8 cellular contexts compared by ENCODE assay signal in the genomic region with DNA sequence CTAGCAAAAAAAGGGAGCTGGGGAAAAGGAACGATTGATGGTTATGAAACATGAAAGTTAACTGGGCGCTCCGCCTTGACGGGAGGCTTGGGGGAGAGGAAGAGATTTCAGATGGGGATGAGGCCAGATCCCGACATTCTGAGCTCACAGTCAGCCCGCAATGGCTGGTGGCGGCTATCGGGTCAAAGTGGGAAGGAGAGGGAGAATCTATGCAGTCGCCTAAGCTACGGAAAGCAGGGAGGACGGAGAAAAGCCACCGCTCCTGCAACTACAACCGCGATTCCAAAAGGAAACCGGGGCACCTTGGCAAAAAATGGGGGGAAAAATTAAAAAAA. TPM values are rescaled to one million over a fixed set of nuclear protein-coding genes. Genes with fewer than 3 reads are reported as not detected.
DNase-seq lines count a peak whose midpoint lies in the region; ATAC-seq lines count a peak whose summit lies in the region.

No MANE protein-coding gene starts in this region.

- no peaks in the 10 kb centered on the region for H3K36me3 ChIP-seq in iPS DF 6.9 (ENCODE audit: control insufficient read depth, insufficient read depth, low read length)

- H3K27me3 ChIP-seq in iPS DF 6.9 (ENCODE audit: control insufficient read depth, insufficient read depth, low read length), result no peaks in the 10 kb centered on the region

- no peaks in the 10 kb centered on the region for H3K9me3 ChIP-seq in iPS DF 6.9 (ENCODE audit: control insufficient read depth, insufficient read depth, low read length)

- intact Hi-C loops in activated CD4-positive, alpha-beta T cell treated with anti-CD3 and anti-CD28 coated beads, Interleukin-2, amount 10 ng/mL, durations not matched to agents 24 days and 14 days (cut with micrococcal nuclease), result loop anchor here (1.0 to 10.0 kb wide), 6 partner anchors 9 to 338 kb away; partner anchors contain the start of genes CDK2AP1, OGFOD2, SBNO1 and VPS37B
- intact Hi-C loops in activated T-helper 2 cell treated with anti-CD3 and anti-CD28 coated beads, Interferon-gamma antibody, Interleukin-2, Interleukin-4, amounts not matched to agents 10 μg/mL and 5 μg/mL and 100 μg/mL, durations not matched to agents 14 hours and 24 hours and 36 hours (cut with micrococcal nuclease), result loop anchor here (5.0 to 10.0 kb wide), 2 partner anchors 370 to 482 kb away; partner anchors contain the start of genes ATP6V0A2 and DDX55

- no peak for ATAC-seq in stimulated activated memory B cell treated with anti-CD40 and anti-IgM and Interleukin-4, amounts not matched to agents 10 μg/mL and 1 μg/mL and 100 μg/mL, for 72 hours

- peaks cover 3% of the 10 kb centered on the region for H3K9me3 Mint-ChIP-seq in activated CD4-positive, alpha-beta T cell treated with anti-CD3 and anti-CD28 coated beads, Interleukin-2, amount 10 ng/mL, durations not matched to agents 24 days and 14 days
- no peaks in the 10 kb centered on the region for H3K9me3 Mint-ChIP-seq in activated T-helper 2 cell treated with anti-CD3 and anti-CD28 coated beads, Interferon-gamma antibody, Interleukin-2, Interleukin-4, amounts not matched to agents 10 μg/mL and 5 μg/mL and 100 μg/mL, durations not matched to agents 14 hours and 24 hours and 36 hours
- no peaks in the 10 kb centered on the region for H3K9me3 Mint-ChIP-seq in stimulated activated memory B cell treated with anti-CD40 and anti-IgM and Interleukin-4, amounts not matched to agents 10 μg/mL and 1 μg/mL and 100 μg/mL, for 72 hours

- no CpG with 5 or more reads among the region's 15 CpGs for WGBS in iPS DF 6.9 (ENCODE audit: insufficient coverage, insufficient read length)

- no peak overlapping the region for H3K27ac ChIP-seq in iPS DF 6.9 (ENCODE audit: low read length)

- no peak for DNase-seq in activated CD4-positive, alpha-beta T cell treated with anti-CD3 and anti-CD28 coated beads, Interleukin-2, amount 10 ng/mL, durations not matched to agents 24 days and 14 days
- DNase-seq in activated CD4-positive, alpha-beta T cell treated with anti-CD3 and anti-CD28 coated beads, Interleukin-2, amount 50 U/mL, for 4 hours, result no peak
- no peak for DNase-seq in activated T-helper 2 cell treated with anti-CD3 and anti-CD28 coated beads, Interferon-gamma antibody, Interleukin-2, Interleukin-4, amounts not matched to agents 10 μg/mL and 5 μg/mL and 100 μg/mL, durations not matched to agents 14 hours and 24 hours and 36 hours (ENCODE audit: low spot score)
- DNase-seq in iPS DF 6.9 (ENCODE audit: low read depth, low spot score) (no peak), D341Med (ENCODE audit: low spot score) (no peak), GM19238 (ENCODE audit: insufficient read length, low spot score) (no peak)
- no peak for DNase-seq in activated CD4-positive, alpha-beta T cell treated with anti-CD3 and anti-CD28 coated beads, Interleukin-2, amount 50 U/mL, for 1 hour

- H3K27ac Mint-ChIP-seq in activated CD4-positive, alpha-beta T cell treated with anti-CD3 and anti-CD28 coated beads, Interleukin-2, amount 10 ng/mL, durations not matched to agents 24 days and 14 days, result peak overlapping the region; percentile 99
- peak overlapping the region; percentile 91 for H3K27ac Mint-ChIP-seq in activated T-helper 2 cell treated with anti-CD3 and anti-CD28 coated beads, Interferon-gamma antibody, Interleukin-2, Interleukin-4, amounts not matched to agents 10 μg/mL and 5 μg/mL and 100 μg/mL, durations not matched to agents 14 hours and 24 hours and 36 hours
- peak overlapping the region; percentile 91 for H3K27ac Mint-ChIP-seq in stimulated activated memory B cell treated with anti-CD40 and anti-IgM and Interleukin-4, amounts not matched to agents 10 μg/mL and 1 μg/mL and 100 μg/mL, for 72 hours

- peak overlapping the region; percentile 81 for H3K4me3 ChIP-seq in iPS DF 6.9 (ENCODE audit: low read length)

- H3K36me3 Mint-ChIP-seq in activated CD4-positive, alpha-beta T cell treated with anti-CD3 and anti-CD28 coated beads, Interleukin-2, amount 10 ng/mL, durations not matched to agents 24 days and 14 days (ENCODE audit: low read depth), result peaks cover 32% of the 10 kb centered on the region
- peaks cover 52% of the 10 kb centered on the region for H3K36me3 Mint-ChIP-seq in activated T-helper 2 cell treated with anti-CD3 and anti-CD28 coated beads, Interferon-gamma antibody, Interleukin-2, Interleukin-4, amounts not matched to agents 10 μg/mL and 5 μg/mL and 100 μg/mL, durations not matched to agents 14 hours and 24 hours and 36 hours (ENCODE audit: low read depth)
- H3K36me3 Mint-ChIP-seq in stimulated activated memory B cell treated with anti-CD40 and anti-IgM and Interleukin-4, amounts not matched to agents 10 μg/mL and 1 μg/mL and 100 μg/mL, for 72 hours, result peaks cover 12% of the 10 kb centered on the region

- peak overlapping the region; percentile 95 for H3K4me3 Mint-ChIP-seq in activated CD4-positive, alpha-beta T cell treated with anti-CD3 and anti-CD28 coated beads, Interleukin-2, amount 10 ng/mL, durations not matched to agents 24 days and 14 days
- peak overlapping the region; percentile 96 for H3K4me3 Mint-ChIP-seq in activated T-helper 2 cell treated with anti-CD3 and anti-CD28 coated beads, Interferon-gamma antibody, Interleukin-2, Interleukin-4, amounts not matched to agents 10 μg/mL and 5 μg/mL and 100 μg/mL, durations not matched to agents 14 hours and 24 hours and 36 hours (ENCODE audit: low read depth)
- H3K4me3 Mint-ChIP-seq in stimulated activated memory B cell treated with anti-CD40 and anti-IgM and Interleukin-4, amounts not matched to agents 10 μg/mL and 1 μg/mL and 100 μg/mL, for 72 hours, result peak overlapping the region; percentile 90

- H3K4me1 ChIP-seq in iPS DF 6.9 (ENCODE audit: control insufficient read depth, insufficient read depth, low read length), result 0 out of 2 replicates have a peak, but pooled peaks cover 1% of the 10 kb centered on the region

- H3K27me3 Mint-ChIP-seq in activated CD4-positive, alpha-beta T cell treated with anti-CD3 and anti-CD28 coated beads, Interleukin-2, amount 10 ng/mL, durations not matched to agents 24 days and 14 days, result peaks cover 3% of the 10 kb centered on the region
- H3K27me3 Mint-ChIP-seq in activated T-helper 2 cell treated with anti-CD3 and anti-CD28 coated beads, Interferon-gamma antibody, Interleukin-2, Interleukin-4, amounts not matched to agents 10 μg/mL and 5 μg/mL and 100 μg/mL, durations not matched to agents 14 hours and 24 hours and 36 hours (ENCODE audit: low read depth), result no peaks in the 10 kb centered on the region
- no peaks in the 10 kb centered on the region for H3K27me3 Mint-ChIP-seq in stimulated activated memory B cell treated with anti-CD40 and anti-IgM and Interleukin-4, amounts not matched to agents 10 μg/mL and 1 μg/mL and 100 μg/mL, for 72 hours

- H3K4me1 Mint-ChIP-seq in activated CD4-positive, alpha-beta T cell treated with anti-CD3 and anti-CD28 coated beads, Interleukin-2, amount 10 ng/mL, durations not matched to agents 24 days and 14 days, result peaks cover 48% of the 10 kb centered on the region
- peaks cover 50% of the 10 kb centered on the region for H3K4me1 Mint-ChIP-seq in activated T-helper 2 cell treated with anti-CD3 and anti-CD28 coated beads, Interferon-gamma antibody, Interleukin-2, Interleukin-4, amounts not matched to agents 10 μg/mL and 5 μg/mL and 100 μg/mL, durations not matched to agents 14 hours and 24 hours and 36 hours (ENCODE audit: low read depth)
- H3K4me1 Mint-ChIP-seq in stimulated activated memory B cell treated with anti-CD40 and anti-IgM and Interleukin-4, amounts not matched to agents 10 μg/mL and 1 μg/mL and 100 μg/mL, for 72 hours, result peaks cover 53% of the 10 kb centered on the region

RNA-seq across cellular contexts. Expression of gene MPHOSPH9, which starts 0.5 kb away (rescaled TPM):
- total RNA-seq in activated CD4-positive, alpha-beta T cell treated with anti-CD3 and anti-CD28 coated beads, Interleukin-2, amount 10 ng/mL, durations not matched to agents 24 days and 14 days, result 87.1 and 90.3 TPM in 2 replicates
- 97.0 and 99.7 TPM in 2 replicates for total RNA-seq in activated T-helper 2 cell treated with anti-CD3 and anti-CD28 coated beads, Interferon-gamma antibody, Interleukin-2, Interleukin-4, amounts not matched to agents 10 μg/mL and 5 μg/mL and 100 μg/mL, durations not matched to agents 14 hours and 24 hours and 36 hours

RNA-seq across cellular contexts. Expression of gene MTRFR, which starts 0.8 kb away (rescaled TPM):
- total RNA-seq in activated CD4-positive, alpha-beta T cell treated with anti-CD3 and anti-CD28 coated beads, Interleukin-2, amount 10 ng/mL, durations not matched to agents 24 days and 14 days, result 30.3 and 30.5 TPM in 2 replicates
- total RNA-seq in activated T-helper 2 cell treated with anti-CD3 and anti-CD28 coated beads, Interferon-gamma antibody, Interleukin-2, Interleukin-4, amounts not matched to agents 10 μg/mL and 5 μg/mL and 100 μg/mL, durations not matched to agents 14 hours and 24 hours and 36 hours, result 28.9 and 31.1 TPM in 2 replicates

RNA-seq across cellular contexts. Expression of gene CDK2AP1, which starts 39.2 kb away (rescaled TPM):
- total RNA-seq in activated CD4-positive, alpha-beta T cell treated with anti-CD3 and anti-CD28 coated beads, Interleukin-2, amount 10 ng/mL, durations not matched to agents 24 days and 14 days, result 78.0 and 80.5 TPM in 2 replicates
- total RNA-seq in activated T-helper 2 cell treated with anti-CD3 and anti-CD28 coated beads, Interferon-gamma antibody, Interleukin-2, Interleukin-4, amounts not matched to agents 10 μg/mL and 5 μg/mL and 100 μg/mL, durations not matched to agents 14 hours and 24 hours and 36 hours, result 95.3 and 97.7 TPM in 2 replicates
